ENCODE assay signal across 1 cellular context in the genomic region with DNA sequence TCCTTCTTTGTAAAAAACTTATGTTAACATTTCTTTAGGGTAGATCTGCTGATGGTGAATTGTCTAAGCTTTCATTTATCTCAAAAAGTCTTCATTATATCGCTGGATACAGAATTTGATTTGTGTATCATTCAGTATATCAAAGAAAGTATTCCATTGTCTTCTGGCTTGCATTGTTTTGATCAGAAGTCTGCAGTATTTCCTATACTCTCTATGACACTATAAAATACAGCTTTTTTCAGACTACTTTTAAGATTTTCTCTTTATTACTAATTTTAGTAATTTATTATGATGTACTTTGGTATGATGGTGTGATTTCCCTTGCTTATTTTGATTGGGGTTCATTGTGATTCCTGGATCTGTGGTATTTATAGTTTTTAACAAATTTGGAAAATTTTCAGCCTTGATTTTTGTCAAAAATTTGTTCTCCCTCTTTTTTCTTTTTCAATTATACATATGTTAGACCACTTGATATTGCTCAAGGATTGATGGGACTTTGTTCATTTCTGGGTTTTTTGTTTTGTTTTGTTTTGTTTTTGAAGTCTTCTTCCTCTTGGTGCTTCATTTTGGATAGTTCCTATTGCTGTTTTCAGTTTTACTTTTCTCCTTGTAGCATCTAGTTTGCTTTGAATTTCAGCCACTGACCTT.
TF ChIP-seq lines count a peak whose summit lies in the region.

No MANE protein-coding gene starts in this region.

TF ChIP-seq in GM23338, 12 proteins besides CTCF, POLR2A, EP300 and RAD21 (continued from another document):
- TF ChIP-seq, protein P1, sequence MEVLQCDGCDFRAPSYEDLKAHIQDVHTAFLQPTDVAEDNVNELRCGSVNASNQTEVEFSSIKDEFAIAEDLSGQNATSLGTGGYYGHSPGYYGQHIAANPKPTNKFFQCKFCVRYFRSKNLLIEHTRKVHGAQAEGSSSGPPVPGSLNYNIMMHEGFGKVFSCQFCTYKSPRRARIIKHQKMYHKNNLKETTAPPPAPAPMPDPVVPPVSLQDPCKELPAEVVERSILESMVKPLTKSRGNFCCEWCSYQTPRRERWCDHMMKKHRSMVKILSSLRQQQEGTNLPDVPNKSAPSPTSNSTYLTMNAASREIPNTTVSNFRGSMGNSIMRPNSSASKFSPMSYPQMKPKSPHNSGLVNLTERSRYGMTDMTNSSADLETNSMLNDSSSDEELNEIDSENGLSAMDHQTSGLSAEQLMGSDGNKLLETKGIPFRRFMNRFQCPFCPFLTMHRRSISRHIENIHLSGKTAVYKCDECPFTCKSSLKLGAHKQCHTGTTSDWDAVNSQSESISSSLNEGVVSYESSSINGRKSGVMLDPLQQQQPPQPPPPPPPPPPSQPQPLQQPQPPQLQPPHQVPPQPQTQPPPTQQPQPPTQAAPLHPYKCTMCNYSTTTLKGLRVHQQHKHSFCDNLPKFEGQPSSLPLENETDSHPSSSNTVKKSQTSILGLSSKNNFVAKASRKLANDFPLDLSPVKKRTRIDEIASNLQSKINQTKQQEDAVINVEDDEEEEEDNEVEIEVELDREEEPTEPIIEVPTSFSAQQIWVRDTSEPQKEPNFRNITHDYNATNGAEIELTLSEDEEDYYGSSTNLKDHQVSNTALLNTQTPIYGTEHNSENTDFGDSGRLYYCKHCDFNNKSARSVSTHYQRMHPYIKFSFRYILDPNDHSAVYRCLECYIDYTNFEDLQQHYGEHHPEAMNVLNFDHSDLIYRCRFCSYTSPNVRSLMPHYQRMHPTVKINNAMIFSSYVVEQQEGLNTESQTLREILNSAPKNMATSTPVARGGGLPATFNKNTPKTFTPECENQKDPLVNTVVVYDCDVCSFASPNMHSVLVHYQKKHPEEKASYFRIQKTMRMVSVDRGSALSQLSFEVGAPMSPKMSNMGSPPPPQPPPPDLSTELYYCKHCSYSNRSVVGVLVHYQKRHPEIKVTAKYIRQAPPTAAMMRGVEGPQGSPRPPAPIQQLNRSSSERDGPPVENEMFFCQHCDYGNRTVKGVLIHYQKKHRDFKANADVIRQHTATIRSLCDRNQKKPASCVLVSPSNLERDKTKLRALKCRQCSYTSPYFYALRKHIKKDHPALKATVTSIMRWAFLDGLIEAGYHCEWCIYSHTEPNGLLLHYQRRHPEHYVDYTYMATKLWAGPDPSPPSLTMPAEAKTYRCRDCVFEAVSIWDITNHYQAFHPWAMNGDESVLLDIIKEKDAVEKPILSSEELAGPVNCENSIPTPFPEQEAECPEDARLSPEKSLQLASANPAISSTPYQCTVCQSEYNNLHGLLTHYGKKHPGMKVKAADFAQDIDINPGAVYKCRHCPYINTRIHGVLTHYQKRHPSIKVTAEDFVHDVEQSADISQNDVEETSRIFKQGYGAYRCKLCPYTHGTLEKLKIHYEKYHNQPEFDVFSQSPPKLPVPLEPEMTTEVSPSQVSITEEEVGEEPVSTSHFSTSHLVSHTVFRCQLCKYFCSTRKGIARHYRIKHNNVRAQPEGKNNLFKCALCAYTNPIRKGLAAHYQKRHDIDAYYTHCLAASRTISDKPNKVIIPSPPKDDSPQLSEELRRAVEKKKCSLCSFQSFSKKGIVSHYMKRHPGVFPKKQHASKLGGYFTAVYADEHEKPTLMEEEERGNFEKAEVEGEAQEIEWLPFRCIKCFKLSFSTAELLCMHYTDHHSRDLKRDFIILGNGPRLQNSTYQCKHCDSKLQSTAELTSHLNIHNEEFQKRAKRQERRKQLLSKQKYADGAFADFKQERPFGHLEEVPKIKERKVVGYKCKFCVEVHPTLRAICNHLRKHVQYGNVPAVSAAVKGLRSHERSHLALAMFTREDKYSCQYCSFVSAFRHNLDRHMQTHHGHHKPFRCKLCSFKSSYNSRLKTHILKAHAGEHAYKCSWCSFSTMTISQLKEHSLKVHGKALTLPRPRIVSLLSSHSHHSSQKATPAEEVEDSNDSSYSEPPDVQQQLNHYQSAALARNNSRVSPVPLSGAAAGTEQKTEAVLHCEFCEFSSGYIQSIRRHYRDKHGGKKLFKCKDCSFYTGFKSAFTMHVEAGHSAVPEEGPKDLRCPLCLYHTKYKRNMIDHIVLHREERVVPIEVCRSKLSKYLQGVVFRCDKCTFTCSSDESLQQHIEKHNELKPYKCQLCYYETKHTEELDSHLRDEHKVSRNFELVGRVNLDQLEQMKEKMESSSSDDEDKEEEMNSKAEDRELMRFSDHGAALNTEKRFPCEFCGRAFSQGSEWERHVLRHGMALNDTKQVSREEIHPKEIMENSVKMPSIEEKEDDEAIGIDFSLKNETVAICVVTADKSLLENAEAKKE (CRISPR knock-in tag; IDR thresholded peaks at IDR 0.05) = no peak
TF ChIP-seq in GM23338: peak in this region for 0.
